Comparison of ENCODE assay signal across 23 cellular contexts in the genomic region with DNA sequence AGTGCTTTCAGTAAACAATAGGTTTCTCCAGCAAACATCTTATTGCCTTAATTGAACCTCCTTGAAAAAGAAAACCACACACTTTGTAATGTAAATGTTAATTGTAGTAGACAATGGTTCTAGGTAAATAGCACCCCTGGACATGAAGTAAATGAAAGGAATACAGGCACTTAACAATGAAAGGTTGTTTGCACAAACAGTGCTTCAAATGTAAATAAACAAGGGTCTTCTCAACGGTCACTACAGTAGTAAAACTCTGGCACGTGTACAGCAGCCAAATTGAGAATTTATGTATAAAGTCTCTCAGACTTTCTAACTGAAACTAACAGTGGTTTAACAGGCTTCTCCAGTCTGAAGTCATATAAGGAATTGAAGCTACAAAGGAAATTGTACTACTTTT.
DNase-seq lines count a peak whose midpoint lies in the region; ATAC-seq and TF ChIP-seq lines count a peak whose summit lies in the region.
"Had no signal": no experiment of that assay in that cellular context is flagged by ENCODE, and none has a peak within 500 bp of the region (broad histone marks: within the 10 kb centered on the region; RNA-seq: fewer than 3 reads in every experiment).

No MANE protein-coding gene starts in this region.

- intact Hi-C loops in right cardiac atrium (cut with DNase I) = no loop called here

- no peak overlapping the region for H3K4me3 Mint-ChIP-seq in GM23338
- H3K4me3 Mint-ChIP-seq in WTC11 = no peak overlapping the region
- H3K4me3 Mint-ChIP-seq in naive thymus-derived CD8-positive, alpha-beta T cell = no peak overlapping the region
- H3K4me3 Mint-ChIP-seq: CD8-positive, alpha-beta T cell; T-cell had no signal

- H4K20me1 ChIP-seq in GM23338 (replicated peaks; ENCODE audit: insufficient read depth) = no peaks in the 10 kb centered on the region

- H3K9me3 Mint-ChIP-seq in GM23338 = no peaks in the 10 kb centered on the region
- H3K9me3 Mint-ChIP-seq in WTC11 = no peaks in the 10 kb centered on the region
- peaks cover 0 to 11% of the 10 kb centered on the region in 2 donors for H3K9me3 Mint-ChIP-seq in activated naive CD4-positive, alpha-beta T cell treated with anti-CD3 and anti-CD28 coated beads, Interleukin-2, amount 50 U/mL, for 72 hours
- H3K9me3 Mint-ChIP-seq in naive thymus-derived CD8-positive, alpha-beta T cell = peaks cover 0 to 44% (median 23%) of the 10 kb centered on the region in 9 donors

- no peak overlapping the region for H2AFZ ChIP-seq in GM23338

- no peak overlapping the region for H3K4me2 ChIP-seq in GM23338

- H3K27me3 Mint-ChIP-seq in GM23338 (ENCODE audit: insufficient read depth, low read depth, poor library complexity) (peaks cover 91% of the 10 kb centered on the region), WTC11 (ENCODE audit: low read depth) (peaks cover 95% of the 10 kb centered on the region)
- H3K27me3 Mint-ChIP-seq in naive thymus-derived CD8-positive, alpha-beta T cell = peaks cover 47 to 94% (median 81%) of the 10 kb centered on the region in 5 donors

- no peaks in the 10 kb centered on the region for H3K9me2 ChIP-seq in GM23338 (ENCODE audit: insufficient read depth)

- peaks cover 67% of the 10 kb centered on the region for H3K4me1 ChIP-seq in GM23338 (ENCODE audit: insufficient read depth)
- no peaks in the 10 kb centered on the region for H3K4me1 ChIP-seq in right cardiac atrium (ENCODE audit: control insufficient read depth, insufficient read depth, low read length)
- H3K4me1 ChIP-seq: testis had no signal

- no peaks in the 10 kb centered on the region for H3K36me3 ChIP-seq in GM23338 (ENCODE audit: insufficient read depth)

- ATAC-seq in GM23338 (no peak; the same call in 1 of the 3 replicates), WTC11 (no peak), right cardiac atrium (no peak), GM19467 (IDR thresholded peaks at IDR 0.05; ENCODE audit: unreplicated experiment) (no peak)
- ATAC-seq in activated naive CD4-positive, alpha-beta T cell treated with anti-CD3 and anti-CD28 coated beads, Interleukin-2, amount 50 U/mL, for 72 hours = no peak
- no peak for ATAC-seq in naive thymus-derived CD8-positive, alpha-beta T cell
- ATAC-seq: CD8-positive, alpha-beta T cell; T-cell had no signal

- H3K79me2 ChIP-seq in GM23338 (replicated peaks; ENCODE audit: insufficient read depth) = no peaks in the 10 kb centered on the region

- CTCF ChIA-PET in WTC11 (lab: Charles Lee) = no interaction called here

- H3K36me3 Mint-ChIP-seq in GM23338 (ENCODE audit: low read depth) (no peaks in the 10 kb centered on the region; the same call in 2 of the 3 replicates), WTC11 (no peaks in the 10 kb centered on the region)
- peaks cover 24 to 42% of the 10 kb centered on the region in 2 donors for H3K36me3 Mint-ChIP-seq in activated naive CD4-positive, alpha-beta T cell treated with anti-CD3 and anti-CD28 coated beads, Interleukin-2, amount 50 U/mL, for 72 hours
- H3K36me3 Mint-ChIP-seq in naive thymus-derived CD8-positive, alpha-beta T cell = peaks cover 6 to 41% (median 13%) of the 10 kb centered on the region in 3 donors
- H3K36me3 Mint-ChIP-seq: CD8-positive, alpha-beta T cell had no signal

- H3K9me3 ChIP-seq in right cardiac atrium (ENCODE audit: control insufficient read depth, low read length) = no peaks in the 10 kb centered on the region
- H3K9me3 ChIP-seq: testis had no signal

- H3K4me3 ChIP-seq in GM23338 = no peak overlapping the region
- H3K4me3 ChIP-seq in right cardiac atrium (ENCODE audit: low read length) = no peak overlapping the region
- H3K4me3 ChIP-seq: skin epidermis, testis had no signal

- no peak overlapping the region for H3K27ac ChIP-seq in GM23338 (ENCODE audit: low read depth)
- peak overlapping the region; percentile 67 for H3K27ac ChIP-seq in layer of hippocampus (ENCODE audit: low read depth, low read length)
- H3K27ac ChIP-seq in right cardiac atrium (ENCODE audit: low read length) = no peak overlapping the region
- H3K27ac ChIP-seq: skin epidermis, testis had no signal

- H3K27me3 ChIP-seq in GM23338 (ENCODE audit: insufficient read depth) = peaks cover 81% of the 10 kb centered on the region
- H3K27me3 ChIP-seq in layer of hippocampus (ENCODE audit: control insufficient read depth, insufficient read depth, low read length) = peaks cover 2% of the 10 kb centered on the region
- peaks cover 19% of the 10 kb centered on the region for H3K27me3 ChIP-seq in right cardiac atrium (ENCODE audit: control insufficient read depth, insufficient read depth)
- H3K27me3 ChIP-seq: testis had no signal

- H3K4me1 Mint-ChIP-seq in GM23338 = peaks cover 73% of the 10 kb centered on the region
- H3K4me1 Mint-ChIP-seq in WTC11 = peaks cover 78% of the 10 kb centered on the region
- peaks cover 22 to 35% (median 34%) of the 10 kb centered on the region in 4 donors for H3K4me1 Mint-ChIP-seq in naive thymus-derived CD8-positive, alpha-beta T cell

- TF ChIP-seq CTCF in GM23338 (conservative IDR thresholded peaks at IDR 0.05; ENCODE audit: low read depth in 2 of 2) (no peak), WTC11 (IDR thresholded peaks at IDR 0.05) (no peak)

- H3K27ac Mint-ChIP-seq in GM23338 = no peak overlapping the region
- no peak overlapping the region for H3K27ac Mint-ChIP-seq in WTC11
- H3K27ac Mint-ChIP-seq in activated naive CD4-positive, alpha-beta T cell treated with anti-CD3 and anti-CD28 coated beads, Interleukin-2, amount 50 U/mL, for 72 hours = no peak overlapping the region
- no peak overlapping the region for H3K27ac Mint-ChIP-seq in naive thymus-derived CD8-positive, alpha-beta T cell
- H3K27ac Mint-ChIP-seq: CD8-positive, alpha-beta T cell; immature natural killer cell; progenitor cell of endocrine pancreas; T-cell had no signal

- POLR2A ChIA-PET in WTC11 (lab: Charles Lee) = no interaction called here
- POLR2A ChIA-PET in naive thymus-derived CD8-positive, alpha-beta T cell (lab: Charles Lee) = no interaction called here

- WGBS in right cardiac atrium = 21% methylated on average over 2 of the region's 2 CpGs

- peaks cover 21% of the 10 kb centered on the region for H3F3A ChIP-seq in GM23338 (replicated peaks; ENCODE audit: low read depth)

- DNase-seq in GM23338 (ENCODE audit: low spot score) (peak; percentile 87), NCI-H1105 treated with DMSO at 0.1 percent for 48 hours (lab: John Stamatoyannopoulos, UW) (peak; percentile 79), WTC11 (ENCODE audit: low spot score) (no peak), right cardiac atrium (no peak)
- DNase-seq in activated naive CD4-positive, alpha-beta T cell treated with anti-CD3 and anti-CD28 coated beads, Interleukin-2, amount 50 U/mL, for 72 hours (ENCODE audit: low spot score in 2 of 2) = no peak
- DNase-seq in naive thymus-derived CD8-positive, alpha-beta T cell = no peak
- DNase-seq: activated CD4-positive, alpha-beta T cell treated with anti-CD3 and anti-CD28 coated beads, Interleukin-2, amount 50 U/mL, for 4 hours; activated naive CD4-positive, alpha-beta T cell treated with Interleukin-2 at 50 U/mL for 16 hours; activated T-cell treated with anti-CD3 and anti-CD28 coated beads for 4 hours; aorta; CD8-positive, alpha-beta T cell; immature natural killer cell; KBM-7; naive B cell; NCI-H187; stimulated activated CD4-positive, alpha-beta T cell treated with anti-CD3 and anti-CD28 coated beads, Interleukin-4, amount 100 ng/mL, for 4 hours; stimulated activated CD8-positive, alpha-beta memory T cell treated with anti-CD3 and anti-CD28 coated beads, Interleukin-4, amount 100 ng/mL, for 48 hours; T-cell; testis had no signal

TF ChIP-seq in GM23338, 12 proteins besides CTCF, POLR2A, EP300 and RAD21 (continues in another document):
- TF ChIP-seq NANOG (IDR thresholded peaks at IDR 0.05; ENCODE audit: borderline replicate concordance) = peak; percentile 100
- no peak for TF ChIP-seq EZH2 (IDR thresholded peaks at IDR 0.05; ENCODE audit: low read depth, unreplicated experiment)

TF ChIP-seq in WTC11, 78 proteins besides CTCF, POLR2A, EP300 and RAD21 (continues in another document):
- TF ChIP-seq SP1 (CRISPR knock-in tag; conservative IDR thresholded peaks at IDR 0.05) (peak; percentile 46; the same call in 1 of the 2 replicates), ZNF232 (CRISPR knock-in tag; IDR thresholded peaks at IDR 0.05) (0 out of 2 replicates have a peak, but pooled peaks have one; percentile 18), FOXJ3 (CRISPR knock-in tag; IDR thresholded peaks at IDR 0.05; ENCODE audit: borderline replicate concordance) (0 out of 2 replicates have a peak, but pooled peaks have one; percentile 79), PREB (CRISPR knock-in tag; IDR thresholded peaks at IDR 0.05; ENCODE audit: borderline replicate concordance) (no peak), RELA (CRISPR knock-in tag; IDR thresholded peaks at IDR 0.05; ENCODE audit: borderline replicate concordance) (no peak), RORB (CRISPR knock-in tag; IDR thresholded peaks at IDR 0.05) (no peak)
- TF ChIP-seq, protein P1, sequence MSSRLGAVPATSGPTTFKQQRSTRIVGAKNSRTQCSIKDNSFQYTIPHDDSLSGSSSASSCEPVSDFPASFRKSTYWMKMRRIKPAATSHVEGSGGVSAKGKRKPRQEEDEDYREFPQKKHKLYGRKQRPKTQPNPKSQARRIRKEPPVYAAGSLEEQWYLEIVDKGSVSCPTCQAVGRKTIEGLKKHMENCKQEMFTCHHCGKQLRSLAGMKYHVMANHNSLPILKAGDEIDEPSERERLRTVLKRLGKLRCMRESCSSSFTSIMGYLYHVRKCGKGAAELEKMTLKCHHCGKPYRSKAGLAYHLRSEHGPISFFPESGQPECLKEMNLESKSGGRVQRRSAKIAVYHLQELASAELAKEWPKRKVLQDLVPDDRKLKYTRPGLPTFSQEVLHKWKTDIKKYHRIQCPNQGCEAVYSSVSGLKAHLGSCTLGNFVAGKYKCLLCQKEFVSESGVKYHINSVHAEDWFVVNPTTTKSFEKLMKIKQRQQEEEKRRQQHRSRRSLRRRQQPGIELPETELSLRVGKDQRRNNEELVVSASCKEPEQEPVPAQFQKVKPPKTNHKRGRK (CRISPR knock-in tag; IDR thresholded peaks at IDR 0.05; ENCODE audit: borderline replicate concordance) = no peak

Comparison
In these comparisons a context has a peak if more than half of its experiments do, and no peak if none do; other contexts are left out.
1. DNase-seq: peak in GM23338 (single experiment) and NCI-H1105 treated with DMSO at 0.1 percent for 48 hours (single experiment); none in WTC11 (single experiment), right cardiac atrium (0 of 3), activated naive CD4-positive, alpha-beta T cell treated with anti-CD3 and anti-CD28 coated beads, Interleukin-2, amount 50 U/mL, for 72 hours (0 of 2) and naive thymus-derived CD8-positive, alpha-beta T cell (0 of 10).